Comparison of ENCODE assay signal across 1 cellular context in the genomic region with DNA sequence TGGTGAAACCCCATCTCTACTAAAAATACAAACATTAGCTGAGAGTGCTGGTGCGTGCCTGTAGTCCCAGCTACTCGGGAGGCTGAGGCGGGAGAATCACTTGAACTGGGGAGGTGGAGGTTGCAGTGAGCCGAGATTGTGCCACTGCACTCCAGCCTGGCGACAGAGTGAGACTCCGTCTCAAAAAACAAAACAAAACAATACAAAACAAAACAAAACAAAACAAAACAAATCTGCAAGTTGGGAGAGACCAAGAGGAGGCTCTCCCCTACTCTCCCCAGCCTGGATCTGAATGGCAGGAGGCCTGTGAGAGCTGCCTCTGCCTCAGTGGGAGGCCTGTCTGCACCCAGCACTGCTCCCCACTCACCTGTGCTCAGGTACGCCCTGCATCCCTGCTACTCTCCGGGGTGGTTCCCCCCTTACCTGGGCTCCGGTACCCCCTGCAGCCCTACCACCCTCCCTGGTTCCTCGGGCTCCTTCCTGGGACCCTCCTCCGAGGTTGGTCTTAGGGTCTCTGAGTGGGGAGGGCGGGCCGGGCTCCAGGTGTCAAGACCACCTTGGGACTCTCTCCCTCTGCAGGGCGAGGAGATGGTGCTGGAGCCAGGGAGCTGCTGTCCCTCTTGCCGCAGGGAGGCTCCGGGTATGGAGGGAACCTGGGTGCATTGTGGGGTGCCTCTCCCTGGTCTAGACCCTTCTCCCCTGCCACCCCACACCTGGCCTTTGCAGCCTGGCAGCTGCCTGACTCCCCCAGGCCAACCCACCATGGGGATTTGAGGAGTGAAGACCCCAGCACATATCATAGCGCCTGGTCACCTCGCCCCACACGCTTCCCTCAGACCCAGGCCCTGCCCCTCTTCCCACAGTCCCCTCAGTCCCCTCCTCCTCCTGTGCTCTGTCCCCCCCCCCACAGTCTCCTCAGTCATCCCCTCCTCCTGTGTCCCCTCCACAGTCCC.
A peak's percentile ranks its signal among the peaks of the same experiment; 100 is the strongest.
TF ChIP-seq lines count a peak whose summit lies in the region.

No MANE protein-coding gene starts in this region.

TF ChIP-seq in K562, 482 proteins besides CTCF, POLR2A, EP300 and RAD21:
- TF ChIP-seq, protein P1, sequence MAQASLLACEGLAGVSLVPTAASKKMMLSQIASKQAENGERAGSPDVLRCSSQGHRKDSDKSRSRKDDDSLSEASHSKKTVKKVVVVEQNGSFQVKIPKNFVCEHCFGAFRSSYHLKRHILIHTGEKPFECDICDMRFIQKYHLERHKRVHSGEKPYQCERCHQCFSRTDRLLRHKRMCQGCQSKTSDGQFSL (CRISPR knock-in tag; IDR thresholded peaks at IDR 0.05) = peak; percentile 62; the same call in 1 of the 2 replicates
- TF ChIP-seq, protein P1 (tag; IDR thresholded peaks at IDR 0.05) = no peak
- TF ChIP-seq, protein P2, sequence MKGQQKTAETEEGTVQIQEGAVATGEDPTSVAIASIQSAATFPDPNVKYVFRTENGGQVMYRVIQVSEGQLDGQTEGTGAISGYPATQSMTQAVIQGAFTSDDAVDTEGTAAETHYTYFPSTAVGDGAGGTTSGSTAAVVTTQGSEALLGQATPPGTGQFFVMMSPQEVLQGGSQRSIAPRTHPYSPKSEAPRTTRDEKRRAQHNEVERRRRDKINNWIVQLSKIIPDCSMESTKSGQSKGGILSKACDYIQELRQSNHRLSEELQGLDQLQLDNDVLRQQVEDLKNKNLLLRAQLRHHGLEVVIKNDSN (CRISPR knock-in tag; IDR thresholded peaks at IDR 0.05) = no peak; the same call in 1 of the 2 replicates
- TF ChIP-seq ZNF263 (CRISPR knock-in tag; IDR thresholded peaks at IDR 0.05; ENCODE audit: borderline replicate concordance) = peak; percentile 76
- no peak for TF ChIP-seq KAT7 (CRISPR knock-in tag; IDR thresholded peaks at IDR 0.05; ENCODE audit: borderline replicate concordance)
- TF ChIP-seq, protein P3, sequence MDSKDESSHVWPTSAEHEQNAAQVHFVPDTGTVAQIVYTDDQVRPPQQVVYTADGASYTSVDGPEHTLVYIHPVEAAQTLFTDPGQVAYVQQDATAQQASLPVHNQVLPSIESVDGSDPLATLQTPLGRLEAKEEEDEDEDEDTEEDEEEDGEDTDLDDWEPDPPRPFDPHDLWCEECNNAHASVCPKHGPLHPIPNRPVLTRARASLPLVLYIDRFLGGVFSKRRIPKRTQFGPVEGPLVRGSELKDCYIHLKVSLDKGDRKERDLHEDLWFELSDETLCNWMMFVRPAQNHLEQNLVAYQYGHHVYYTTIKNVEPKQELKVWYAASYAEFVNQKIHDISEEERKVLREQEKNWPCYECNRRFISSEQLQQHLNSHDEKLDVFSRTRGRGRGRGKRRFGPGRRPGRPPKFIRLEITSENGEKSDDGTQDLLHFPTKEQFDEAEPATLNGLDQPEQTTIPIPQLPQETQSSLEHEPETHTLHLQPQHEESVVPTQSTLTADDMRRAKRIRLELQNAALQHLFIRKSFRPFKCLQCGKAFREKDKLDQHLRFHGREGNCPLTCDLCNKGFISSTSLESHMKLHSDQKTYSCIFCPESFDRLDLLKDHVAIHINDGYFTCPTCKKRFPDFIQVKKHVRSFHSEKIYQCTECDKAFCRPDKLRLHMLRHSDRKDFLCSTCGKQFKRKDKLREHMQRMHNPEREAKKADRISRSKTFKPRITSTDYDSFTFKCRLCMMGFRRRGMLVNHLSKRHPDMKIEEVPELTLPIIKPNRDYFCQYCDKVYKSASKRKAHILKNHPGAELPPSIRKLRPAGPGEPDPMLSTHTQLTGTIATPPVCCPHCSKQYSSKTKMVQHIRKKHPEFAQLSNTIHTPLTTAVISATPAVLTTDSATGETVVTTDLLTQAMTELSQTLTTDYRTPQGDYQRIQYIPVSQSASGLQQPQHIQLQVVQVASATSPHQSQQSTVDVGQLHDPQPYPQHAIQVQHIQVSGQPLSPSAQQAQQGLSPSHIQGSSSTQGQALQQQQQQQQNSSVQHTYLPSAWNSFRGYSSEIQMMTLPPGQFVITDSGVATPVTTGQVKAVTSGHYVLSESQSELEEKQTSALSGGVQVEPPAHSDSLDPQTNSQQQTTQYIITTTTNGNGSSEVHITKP (IDR thresholded peaks at IDR 0.05; ENCODE audit: partially characterized antibody) = peak; percentile 70
